In genomic region chr6:14521141-14521540, GRCh38 we compare ENCODE assay signal across 23 cellular contexts.
DNase-seq lines count a peak whose midpoint lies in the region; ATAC-seq, FAIRE-seq and TF ChIP-seq lines count a peak whose summit lies in the region.
"Had no signal": no experiment of that assay in that cellular context is flagged by ENCODE, and none has a peak within 500 bp of the region (broad histone marks: within the 10 kb centered on the region; RNA-seq: fewer than 3 reads in every experiment).

No MANE protein-coding gene starts in this region.

- 43 to 59% (median 57%) methylated on average over 5 of the region's 5 CpGs for whole genome bisulfite sequencing in small intestine, 3 donors
- WGBS in transverse colon (ENCODE audit: low coverage in 1 of 2), 2 donors = 83% methylated on average over 5 of the region's 5 CpGs; no CpG with 5 or more reads in 1 of the 2 donors

- no peak for TF ChIP-seq CTCF in bronchial epithelial cell (IDR thresholded peaks at IDR 0.05; ENCODE audit: insufficient read depth, low read length, severe bottlenecking)
- no peak for TF ChIP-seq CTCF in fibroblast of mammary gland (conservative IDR thresholded peaks at IDR 0.05; ENCODE audit: control insufficient read depth, insufficient read depth, low read depth, low read length)
- TF ChIP-seq CTCF in D721Med (IDR thresholded peaks at IDR 0.05; ENCODE audit: insufficient read depth, missing control alignments) = no peak
- no peak for TF ChIP-seq CTCF in transverse colon (IDR thresholded peaks at IDR 0.05)

- TF ChIP-seq POLR2A in transverse colon (IDR thresholded peaks at IDR 0.05) = no peak

- FAIRE-seq in bronchial epithelial cell (lab: Jason Lieb, UNC) = peak; percentile 83
- FAIRE-seq in small intestine (lab: Jason Lieb, UNC) = no peak
- no peak for FAIRE-seq in D721Med (lab: Jason Lieb, UNC)
- FAIRE-seq: A549, G401.6, GM12892, H1 had no signal

- DNase-seq in bronchial epithelial cell (ENCODE audit: low read depth) (no peak), fibroblast of mammary gland (ENCODE audit: low read depth) (peak; percentile 54), left colon (no peak), small intestine (peak; percentile 81), D721Med (ENCODE audit: insufficient read length, low spot score) (no peak), transverse colon (no peak), NCI-H2196 (lab: John Stamatoyannopoulos, UW; ENCODE audit: unreplicated experiment) (no peak)
- DNase-seq: 8988T; ACHN; AML-193; BE2C; CD4-positive, alpha-beta T cell; CD8-positive, alpha-beta memory T cell; DMS153; DND-41; GM23248; H7 had no signal

- H3K4me3 ChIP-seq in bronchial epithelial cell (ENCODE audit: low read depth, low read length) (no peak overlapping the region), fibroblast of mammary gland (ENCODE audit: control insufficient read depth, low read depth, low read length) (no peak overlapping the region), small intestine (ENCODE audit: low read depth in 1 of 2, low read length in 2 of 2) (no peak overlapping the region), transverse colon (no peak overlapping the region)
- H3K4me3 ChIP-seq: A549; BLaER1 treated with 17β-estradiol and CSF1 and Interleukin-3, amounts not matched to agents 10 nM and 100 nM; GM23248 had no signal

- H3K36me3 ChIP-seq in bronchial epithelial cell (ENCODE audit: control insufficient read depth, insufficient read depth, low read length) (no peaks in the 10 kb centered on the region), small intestine (ENCODE audit: control insufficient read depth in 2 of 2, insufficient read depth in 2 of 2, low read length in 2 of 2) (no peaks in the 10 kb centered on the region), transverse colon (no peaks in the 10 kb centered on the region)
- H3K36me3 ChIP-seq: BE2C; BLaER1 treated with 17β-estradiol and CSF1 and Interleukin-3, amounts not matched to agents 10 nM and 100 nM had no signal

- H3K4me1 ChIP-seq in small intestine (ENCODE audit: control insufficient read depth in 2 of 2, insufficient read depth in 1 of 2, low read depth in 1 of 2, low read length in 1 of 2) = no peaks in the 10 kb centered on the region
- no peaks in the 10 kb centered on the region for H3K4me1 ChIP-seq in transverse colon
- H3K4me1 ChIP-seq: A549; BLaER1 treated with 17β-estradiol and CSF1 and Interleukin-3, amounts not matched to agents 10 nM and 100 nM had no signal

- H3K27me3 ChIP-seq in bronchial epithelial cell (ENCODE audit: control insufficient read depth, insufficient read depth, low read length) (no peaks in the 10 kb centered on the region), small intestine (ENCODE audit: control insufficient read depth in 2 of 2, insufficient read depth in 2 of 2, low read length in 2 of 2) (no peaks in the 10 kb centered on the region), transverse colon (no peaks in the 10 kb centered on the region)
- H3K27me3 ChIP-seq: BE2C; BLaER1 treated with 17β-estradiol and CSF1 and Interleukin-3, amounts not matched to agents 10 nM and 100 nM had no signal

- in situ Hi-C loops in transverse colon (cut with MboI; ENCODE audit: low pct_ligation_motif_present in 1 of 4, low pct_unique_long_range_greater_than_20kb in 1 of 4, low sequenced_read_pairs in 3 of 4) = no loop called here

- peak; percentile 59 for ATAC-seq in left colon
- ATAC-seq: A549, HCT116 had no signal

- TF ChIP-seq EP300 in transverse colon (IDR thresholded peaks at IDR 0.05; ENCODE audit: low read depth) = no peak

- H3K9me3 ChIP-seq in small intestine (ENCODE audit: control insufficient read depth, low read depth) (no peaks in the 10 kb centered on the region), transverse colon (no peaks in the 10 kb centered on the region)
- H3K9me3 ChIP-seq: A549, BE2C had no signal

- intact Hi-C loops in left colon (cut with DNase I, micrococcal nuclease) = no loop called here
- intact Hi-C loops in transverse colon (cut with DNase I; ENCODE audit: low total_unique reads) = no loop called here

- no peak overlapping the region for H3K27ac ChIP-seq in small intestine (ENCODE audit: low read depth in 1 of 2, low read length in 1 of 2)
- no peak overlapping the region for H3K27ac ChIP-seq in transverse colon
- H3K27ac ChIP-seq: A549; BLaER1 treated with 17β-estradiol and CSF1 and Interleukin-3, amounts not matched to agents 10 nM and 100 nM; GM23248 had no signal

Comparison
In these comparisons a context has a peak if more than half of its experiments do, and no peak if none do; other contexts are left out.
1. DNase-seq: peak in fibroblast of mammary gland (single experiment) and small intestine (single experiment); none in bronchial epithelial cell (single experiment), left colon (0 of 2), D721Med (single experiment), transverse colon (single experiment) and NCI-H2196 (single experiment).